Comparison of ENCODE assay signal across 16 cellular contexts in genomic region chr13:105426454-105426853, GRCh38. TPM values are rescaled to one million over a fixed set of nuclear protein-coding genes. Genes with fewer than 3 reads are reported as not detected.
DNase-seq lines count a peak whose midpoint lies in the region; TF ChIP-seq lines count a peak whose summit lies in the region.
"Had no signal": no experiment of that assay in that cellular context is flagged by ENCODE, and none has a peak within 500 bp of the region (broad histone marks: within the 10 kb centered on the region; RNA-seq: fewer than 3 reads in every experiment).

No MANE protein-coding gene starts in this region.

- H3K27me3 ChIP-seq in esophagus muscularis mucosa, result no peaks in the 10 kb centered on the region
- H3K27me3 ChIP-seq: BLaER1 had no signal

- H3K27ac ChIP-seq in esophagus muscularis mucosa (replicated peaks in 1 of 4), result no peak overlapping the region
- H3K27ac ChIP-seq: BLaER1 had no signal

- TF ChIP-seq POLR2A in esophagus muscularis mucosa (IDR thresholded peaks at IDR 0.05; ENCODE audit: low read depth), result no peak

- no peaks in the 10 kb centered on the region for H3K4me1 ChIP-seq in esophagus muscularis mucosa
- H3K4me1 ChIP-seq: BLaER1 had no signal

- no peaks in the 10 kb centered on the region for H3K9me3 ChIP-seq in esophagus muscularis mucosa
- H3K9me3 ChIP-seq: BLaER1 had no signal

- no peak overlapping the region for H3K4me3 ChIP-seq in esophagus muscularis mucosa
- H3K4me3 ChIP-seq: BLaER1, K562 had no signal

- no peak for TF ChIP-seq CTCF in esophagus muscularis mucosa (IDR thresholded peaks at IDR 0.05)

- TF ChIP-seq EP300 in esophagus muscularis mucosa (IDR thresholded peaks at IDR 0.05), result no peak

- H3K36me3 ChIP-seq in esophagus muscularis mucosa, result no peaks in the 10 kb centered on the region
- H3K36me3 ChIP-seq: BLaER1 had no signal

- intact Hi-C loops in esophagus muscularis mucosa (cut with DNase I), result no loop called here

- peak; percentile 15 for DNase-seq in NCI-H1105 (lab: John Stamatoyannopoulos, UW)
- DNase-seq in NCI-H1436 treated with DMSO at 0.1 percent for 48 hours (lab: John Stamatoyannopoulos, UW), result peak; percentile 59
- peak; percentile 47 for DNase-seq in NCI-H2171 (lab: John Stamatoyannopoulos, UW)
- DNase-seq in esophagus muscularis mucosa (ENCODE audit: extremely low spot score), result no peak
- DNase-seq in DMS 273 treated with DMSO at 0.1 percent for 48 hours (lab: John Stamatoyannopoulos, UW), result no peak
- DNase-seq in GM19240 (ENCODE audit: insufficient read length, low spot score), result no peak
- DNase-seq: ACHN; AML-193; CD4-positive, alpha-beta memory T cell; DMS79 treated with DMSO at 0.1 percent for 48 hours; GF-D8; HCEC 1CT had no signal

- 84% methylated on average over 5 of the region's 5 CpGs for WGBS in esophagus muscularis mucosa

RNA-seq across cellular contexts. Expression of gene DAOA, which starts 39.4 kb away (rescaled TPM):
- not detected for total RNA-seq in esophagus muscularis mucosa
- total RNA-seq: CD4-positive, alpha-beta memory T cell; H1; HT-29; K562 had no signal

Comparison
In these comparisons a context has a peak if more than half of its experiments do, and no peak if none do; other contexts are left out.
1. DNase-seq: peak in NCI-H1105 (single experiment), NCI-H1436 treated with DMSO at 0.1 percent for 48 hours (single experiment) and NCI-H2171 (single experiment); none in esophagus muscularis mucosa (single experiment), DMS 273 treated with DMSO at 0.1 percent for 48 hours (single experiment) and GM19240 (single experiment).